In the genomic region with DNA sequence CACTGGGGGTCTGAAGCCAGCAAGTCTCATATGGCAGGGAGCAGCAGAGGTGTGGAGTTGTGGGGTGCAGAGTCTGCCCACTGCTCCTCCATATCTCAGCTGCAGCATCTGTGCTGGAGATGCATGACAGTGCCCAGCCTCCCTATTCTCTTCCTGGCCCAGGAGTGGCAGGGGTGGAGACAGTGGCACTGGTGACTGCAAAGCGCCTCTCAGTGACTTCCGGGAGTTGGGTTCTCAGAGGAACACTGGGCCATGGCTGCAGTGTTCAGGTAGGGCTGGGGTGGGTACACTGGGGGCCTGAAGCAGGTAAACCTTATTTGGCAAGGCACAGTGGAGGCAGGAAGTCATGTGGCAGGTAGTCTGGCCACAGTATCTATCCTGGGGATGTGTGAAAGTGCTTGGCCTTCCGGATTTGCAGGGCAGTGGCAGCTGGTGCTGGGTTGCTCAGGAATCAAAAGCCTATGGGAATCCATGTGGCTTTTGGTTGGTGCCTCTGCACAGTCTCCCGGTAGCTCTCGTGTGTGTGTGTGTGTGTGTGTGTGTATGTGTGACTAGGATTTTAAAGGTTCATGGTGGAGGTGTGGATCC, we compare ENCODE assay signal across 19 cellular contexts.
DNase-seq lines count a peak whose midpoint lies in the region; ATAC-seq, FAIRE-seq and TF ChIP-seq lines count a peak whose summit lies in the region.
"Had no signal": no experiment of that assay in that cellular context is flagged by ENCODE, and none has a peak within 500 bp of the region (broad histone marks: within the 10 kb centered on the region; RNA-seq: fewer than 3 reads in every experiment).

No MANE protein-coding gene starts in this region.

- H3K36me3 ChIP-seq in Loucy (ENCODE audit: insufficient read depth, low read length), result no peaks in the 10 kb centered on the region
- no peaks in the 10 kb centered on the region for H3K36me3 ChIP-seq in upper lobe of right lung
- H3K36me3 ChIP-seq in A673 (ENCODE audit: insufficient read depth, low read length, poor library complexity, severe bottlenecking), result no peaks in the 10 kb centered on the region
- H3K36me3 ChIP-seq: Peyer's patch had no signal

- no peaks in the 10 kb centered on the region for H3K27me3 ChIP-seq in Loucy (ENCODE audit: insufficient read depth, low read length, poor library complexity, severe bottlenecking)
- H3K27me3 ChIP-seq in upper lobe of right lung, result no peaks in the 10 kb centered on the region
- no peaks in the 10 kb centered on the region for H3K27me3 ChIP-seq in A673 (replicated peaks; ENCODE audit: insufficient read depth, low read depth, low read length, poor library complexity)
- H3K27me3 ChIP-seq: Peyer's patch had no signal

- no peak for DNase-seq in natural killer cell treated with Interleukin-12 subunit alpha and Interleukin-12 subunit beta and Interleukin-15 and Interleukin-18, amount 100 ng/mL, for 72 hours (ENCODE audit: low spot score)
- DNase-seq in natural killer cell, result no peak
- DNase-seq in upper lobe of right lung, result no peak
- DNase-seq in GM12892 (ENCODE audit: insufficient read length), result no peak
- no peak for DNase-seq in glutamatergic neuron
- DNase-seq in A673 (ENCODE audit: low spot score), result no peak
- DNase-seq: CD4-positive, alpha-beta T cell; GF-D8; NCI-H1436 treated with DMSO at 0.1 percent for 48 hours; NCI-H2081 treated with DMSO at 0.1 percent for 48 hours; Peyer's patch; SHP77 had no signal

- TF ChIP-seq CTCF in natural killer cell (IDR thresholded peaks at IDR 0.05) (no peak), Loucy (conservative IDR thresholded peaks at IDR 0.05; ENCODE audit: low read length) (no peak), upper lobe of right lung (IDR thresholded peaks at IDR 0.05) (no peak), glutamatergic neuron (IDR thresholded peaks at IDR 0.05; ENCODE audit: partially characterized antibody, unreplicated experiment) (no peak), A673 (conservative IDR thresholded peaks at IDR 0.05; ENCODE audit: low read depth, low read length) (no peak)

- H3K27ac ChIP-seq in upper lobe of right lung (no peak overlapping the region), A673 (ENCODE audit: low read depth, low read length, poor library complexity, severe bottlenecking) (no peak overlapping the region)
- H3K27ac ChIP-seq: Peyer's patch had no signal

- no peaks in the 10 kb centered on the region for H4K20me1 ChIP-seq in Loucy (ENCODE audit: insufficient read depth, low read length, poor library complexity, severe bottlenecking)

- H3K4me1 ChIP-seq in Loucy (ENCODE audit: insufficient read depth, low read length, poor library complexity, severe bottlenecking) (peaks cover 23% of the 10 kb centered on the region), upper lobe of right lung (no peaks in the 10 kb centered on the region), A673 (ENCODE audit: insufficient read depth, low read length, poor library complexity, severe bottlenecking) (no peaks in the 10 kb centered on the region)
- H3K4me1 ChIP-seq: Peyer's patch had no signal

- CTCF ChIA-PET in A673 (lab: Charles Lee), result no interaction called here

- BruUV-seq in A673 (replicated peaks; lab: Mats Ljungman, UMichigan), result no TSS peak

- ATAC-seq in natural killer cell treated with Interleukin-12 subunit alpha and Interleukin-12 subunit beta and Interleukin-15 and Interleukin-18, amount 100 ng/mL, for 72 hours, result peak; percentile 36 to 52
- no peak for ATAC-seq in natural killer cell
- peak; percentile 11 for ATAC-seq in esophagus mucosa
- ATAC-seq in upper lobe of right lung, result peak; percentile 46

- no peaks in the 10 kb centered on the region for H3K79me2 ChIP-seq in Loucy (ENCODE audit: insufficient read depth, low read length)

- POLR2A ChIA-PET in A673 (lab: Charles Lee; ENCODE audit: low non-redundant PET), result no interaction called here

- H3K9ac ChIP-seq in Loucy (ENCODE audit: low read depth, low read length, poor library complexity, severe bottlenecking), result peak overlapping the region; percentile 32

- no peak for FAIRE-seq in GM12892 (lab: Jason Lieb, UNC)
- FAIRE-seq: A204.1, GM19239, H54 had no signal

- peaks cover 1% of the 10 kb centered on the region for H3K9me3 ChIP-seq in Loucy (ENCODE audit: insufficient read depth, low read depth, low read length)
- no peaks in the 10 kb centered on the region for H3K9me3 ChIP-seq in upper lobe of right lung
- H3K9me3 ChIP-seq in A673 (ENCODE audit: low read depth, low read length, poor library complexity, severe bottlenecking), result no peaks in the 10 kb centered on the region

- no peak overlapping the region for H3K27ac Mint-ChIP-seq in natural killer cell treated with Interleukin-12 subunit alpha and Interleukin-12 subunit beta and Interleukin-15 and Interleukin-18, amount 100 ng/mL, for 72 hours
- H3K27ac Mint-ChIP-seq in natural killer cell (no peak overlapping the region), glutamatergic neuron (ENCODE audit: unreplicated experiment) (no peak overlapping the region)
- H3K27ac Mint-ChIP-seq: CD4-positive, alpha-beta T cell; T-helper 1 cell treated with Interleukin-12 subunit alpha and Interleukin-12 subunit beta and Interleukin-4 antibody, amounts not matched to agents 30 μg/mL and 1 μg/mL, for 36 hours had no signal

- no peaks in the 10 kb centered on the region for H3K9me2 ChIP-seq in Loucy (replicated peaks; ENCODE audit: low read depth, low read length)

- intact Hi-C loops in natural killer cell (cut with micrococcal nuclease) (loop anchor here (2.0 kb wide), 1 partner anchor 1943 kb away; no protein-coding TSS in a partner anchor), upper lobe of right lung (cut with DNase I) (no loop called here), A673 (cut with micrococcal nuclease; ENCODE audit: unreplicated experiment) (loop anchor here (5.0 to 10.0 kb wide), 2 partner anchors 68 to 325 kb away; no protein-coding TSS in a partner anchor)

- no peak overlapping the region for H3K4me3 Mint-ChIP-seq in natural killer cell treated with Interleukin-12 subunit alpha and Interleukin-12 subunit beta and Interleukin-15 and Interleukin-18, amount 100 ng/mL, for 72 hours
- no peak overlapping the region for H3K4me3 Mint-ChIP-seq in natural killer cell
- H3K4me3 Mint-ChIP-seq in glutamatergic neuron (ENCODE audit: unreplicated experiment), result no peak overlapping the region
- H3K4me3 Mint-ChIP-seq: CD4-positive, alpha-beta T cell; IgD-negative memory B cell; T-helper 1 cell treated with Interleukin-12 subunit alpha and Interleukin-12 subunit beta and Interleukin-4 antibody, amounts not matched to agents 30 μg/mL and 1 μg/mL, for 36 hours had no signal

- peak overlapping the region; percentile 83 for H2AFZ ChIP-seq in Loucy (ENCODE audit: low read length)

- H3K4me2 ChIP-seq in Loucy (ENCODE audit: low read depth, low read length, poor library complexity, severe bottlenecking), result peak overlapping the region; percentile 50

- TF ChIP-seq POLR2A in GM12892 (IDR thresholded peaks at IDR 0.05; ENCODE audit: low read depth, low read length), result no peak

- no peaks in the 10 kb centered on the region for H3K4me1 Mint-ChIP-seq in natural killer cell treated with Interleukin-12 subunit alpha and Interleukin-12 subunit beta and Interleukin-15 and Interleukin-18, amount 100 ng/mL, for 72 hours (ENCODE audit: low read depth in 2 of 2)
- peaks cover 0 to 6% of the 10 kb centered on the region in 2 donors for H3K4me1 Mint-ChIP-seq in natural killer cell
- H3K4me1 Mint-ChIP-seq in glutamatergic neuron (ENCODE audit: low read depth, unreplicated experiment), result peaks cover 3% of the 10 kb centered on the region

- 0 out of 2 replicates have a peak, but pooled peaks cover 3% of the 10 kb centered on the region for H3F3A ChIP-seq in Loucy (ENCODE audit: low read depth)

- H3K4me3 ChIP-seq in Loucy (ENCODE audit: low read length, poor library complexity, severe bottlenecking) (peak overlapping the region; percentile 54), upper lobe of right lung (no peak overlapping the region), A673 (ENCODE audit: low read depth, low read length, poor library complexity, severe bottlenecking) (no peak overlapping the region)
- H3K4me3 ChIP-seq: Peyer's patch had no signal

- no peaks in the 10 kb centered on the region for H3K9me3 Mint-ChIP-seq in natural killer cell treated with Interleukin-12 subunit alpha and Interleukin-12 subunit beta and Interleukin-15 and Interleukin-18, amount 100 ng/mL, for 72 hours
- H3K9me3 Mint-ChIP-seq in natural killer cell, result no peaks in the 10 kb centered on the region
- peaks cover 4% of the 10 kb centered on the region for H3K9me3 Mint-ChIP-seq in glutamatergic neuron (ENCODE audit: unreplicated experiment)

- H3K27me3 Mint-ChIP-seq in natural killer cell treated with Interleukin-12 subunit alpha and Interleukin-12 subunit beta and Interleukin-15 and Interleukin-18, amount 100 ng/mL, for 72 hours, result peaks cover 0 to 21% of the 10 kb centered on the region in 2 donors
- H3K27me3 Mint-ChIP-seq in natural killer cell (ENCODE audit: low read depth in 2 of 2), result no peaks in the 10 kb centered on the region
- H3K27me3 Mint-ChIP-seq in glutamatergic neuron (ENCODE audit: unreplicated experiment), result no peaks in the 10 kb centered on the region
- H3K27me3 Mint-ChIP-seq: CD4-positive, alpha-beta T cell had no signal

- H3K36me3 Mint-ChIP-seq in natural killer cell treated with Interleukin-12 subunit alpha and Interleukin-12 subunit beta and Interleukin-15 and Interleukin-18, amount 100 ng/mL, for 72 hours, result no peaks in the 10 kb centered on the region
- H3K36me3 Mint-ChIP-seq in natural killer cell (no peaks in the 10 kb centered on the region), glutamatergic neuron (ENCODE audit: unreplicated experiment) (peaks cover 6% of the 10 kb centered on the region)

Comparison
In these comparisons a context has a peak if more than half of its experiments do, and no peak if none do; other contexts are left out.
1. ATAC-seq: peak in natural killer cell treated with Interleukin-12 subunit alpha and Interleukin-12 subunit beta and Interleukin-15 and Interleukin-18, amount 100 ng/mL, for 72 hours (2 of 2), esophagus mucosa (single experiment) and upper lobe of right lung (single experiment); none in natural killer cell (0 of 3).